Comparison of ENCODE assay signal across 8 cellular contexts in the genomic region with DNA sequence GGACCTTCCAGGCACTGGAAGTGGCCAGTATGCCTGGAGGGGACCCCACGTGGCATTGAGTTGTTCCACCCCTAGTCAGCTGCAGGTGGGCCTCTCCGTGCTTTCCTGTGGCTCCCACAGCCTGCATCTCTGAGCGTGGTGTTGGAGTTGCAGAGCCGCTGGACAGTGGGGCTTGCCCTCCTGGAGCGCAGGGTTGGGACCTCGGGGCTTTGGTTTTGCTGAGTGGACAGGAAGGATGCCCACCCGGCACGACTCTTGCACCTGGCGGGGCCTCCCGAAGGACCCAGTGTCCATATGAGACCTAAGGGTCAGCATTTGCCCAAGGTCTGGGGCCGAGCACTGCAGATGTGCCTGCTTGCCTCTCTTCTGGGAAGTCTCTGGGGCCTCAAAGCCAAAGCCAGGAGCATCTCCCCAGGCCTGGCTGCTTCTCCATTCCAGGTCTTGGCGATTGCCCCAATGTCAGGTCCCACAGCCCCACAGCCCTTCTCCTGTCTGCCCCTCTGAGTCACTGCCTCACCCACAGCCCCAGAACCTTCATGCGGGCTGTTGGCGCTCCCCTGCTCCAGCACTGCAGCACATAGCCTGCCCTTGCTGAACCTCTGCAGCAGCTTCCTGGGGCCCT. TPM values are rescaled to one million over a fixed set of nuclear protein-coding genes. Genes with fewer than 3 reads are reported as not detected.
DNase-seq lines count a peak whose midpoint lies in the region; ATAC-seq and TF ChIP-seq lines count a peak whose summit lies in the region.

No MANE protein-coding gene starts in this region.

- H3K4me1 ChIP-seq in hepatocyte (ENCODE audit: insufficient read depth) = peaks cover 24% of the 10 kb centered on the region

- H3K4me3 ChIP-seq in WI38 (ENCODE audit: low read depth, low read length) (peak overlapping the region; percentile 68), hepatocyte (peak overlapping the region; percentile 31)

- no peaks in the 10 kb centered on the region for H3K9me3 Mint-ChIP-seq in stimulated activated naive B cell treated with anti-CD40 and anti-IgM and Interleukin-4, amounts not matched to agents 10 μg/mL and 1 μg/mL and 100 μg/mL, for 72 hours

- no peaks in the 10 kb centered on the region for H3K27me3 Mint-ChIP-seq in stimulated activated naive B cell treated with anti-CD40 and anti-IgM and Interleukin-4, amounts not matched to agents 10 μg/mL and 1 μg/mL and 100 μg/mL, for 72 hours

- H3K4me1 Mint-ChIP-seq in stimulated activated naive B cell treated with anti-CD40 and anti-IgM and Interleukin-4, amounts not matched to agents 10 μg/mL and 1 μg/mL and 100 μg/mL, for 72 hours = peaks cover 20 to 40% of the 10 kb centered on the region in 2 donors

- peaks cover 60% of the 10 kb centered on the region for H3K79me2 ChIP-seq in hepatocyte

- H3K36me3 ChIP-seq in hepatocyte (replicated peaks; ENCODE audit: insufficient read depth, low read depth) = no peaks in the 10 kb centered on the region

- 70% methylated on average over 14 of the region's 14 CpGs for WGBS in hepatocyte (ENCODE audit: low lambda C conversion rate, missing lambda C conversion rate)

- H3K36me3 Mint-ChIP-seq in stimulated activated naive B cell treated with anti-CD40 and anti-IgM and Interleukin-4, amounts not matched to agents 10 μg/mL and 1 μg/mL and 100 μg/mL, for 72 hours = peaks cover 0 to 3% of the 10 kb centered on the region in 2 donors

- peaks cover 39% of the 10 kb centered on the region for H4K20me1 ChIP-seq in hepatocyte (ENCODE audit: insufficient read depth, poor library complexity, severe bottlenecking)

- peak overlapping the region; percentile 93 for H3K27ac Mint-ChIP-seq in stimulated activated naive B cell treated with anti-CD40 and anti-IgM and Interleukin-4, amounts not matched to agents 10 μg/mL and 1 μg/mL and 100 μg/mL, for 72 hours

- no peaks in the 10 kb centered on the region for H3K9me3 ChIP-seq in hepatocyte (ENCODE audit: low read depth)

- H3K4me2 ChIP-seq in hepatocyte = peak overlapping the region; percentile 91

- H2AFZ ChIP-seq in hepatocyte = no peak overlapping the region

- no peaks in the 10 kb centered on the region for H3K9me2 ChIP-seq in hepatocyte (replicated peaks; ENCODE audit: insufficient read depth)

- TF ChIP-seq CTCF in WI38 (IDR thresholded peaks at IDR 0.05; ENCODE audit: low read depth, low read length) = no peak
- no peak for TF ChIP-seq CTCF in hepatocyte (IDR thresholded peaks at IDR 0.05; ENCODE audit: poor library complexity)

- H3K4me3 Mint-ChIP-seq in stimulated activated naive B cell treated with anti-CD40 and anti-IgM and Interleukin-4, amounts not matched to agents 10 μg/mL and 1 μg/mL and 100 μg/mL, for 72 hours = peak overlapping the region; percentile 93 to 95

- H3K27ac ChIP-seq in hepatocyte = no peak overlapping the region

- no peaks in the 10 kb centered on the region for H3K27me3 ChIP-seq in hepatocyte

- no peak for ATAC-seq in stimulated activated naive B cell treated with anti-CD40 and anti-IgM and Interleukin-4, amounts not matched to agents 10 μg/mL and 1 μg/mL and 100 μg/mL, for 72 hours (replicated peaks)
- no peak for ATAC-seq in GM19463 (IDR thresholded peaks at IDR 0.05; ENCODE audit: unreplicated experiment)
- no peak for ATAC-seq in GM21390 (IDR thresholded peaks at IDR 0.05; ENCODE audit: unreplicated experiment)

- DNase-seq in SIG-M5 treated with dmso at 0.1 percent for 504 hours (lab: John Stamatoyannopoulos, UW; ENCODE audit: unreplicated experiment) (peak; percentile 39), SIG-M5 (lab: John Stamatoyannopoulos, UW) (no peak), hepatocyte (ENCODE audit: low spot score) (no peak), DMS53 treated with DMSO at 0.1 percent for 48 hours (lab: John Stamatoyannopoulos, UW; ENCODE audit: unreplicated experiment) (no peak)
- no peak for DNase-seq in stimulated activated naive B cell treated with anti-CD40 and anti-IgM and Interleukin-4, amounts not matched to agents 10 μg/mL and 1 μg/mL and 100 μg/mL, for 72 hours

RNA-seq across cellular contexts. Expression of gene PACS2, which starts 1.5 kb away (rescaled TPM):
- total RNA-seq in hepatocyte = 31.9 and 41.1 TPM in 2 replicates
- polyA plus RNA-seq in hepatocyte = 53.1 and 54.5 TPM in 2 replicates

RNA-seq across cellular contexts. Expression of gene BRF1, which starts 15.3 kb away (rescaled TPM):
- total RNA-seq in hepatocyte = 21.1 and 35.9 TPM in 2 replicates
- 23.6 and 27.3 TPM in 2 replicates for polyA plus RNA-seq in hepatocyte
